Comparison of ENCODE assay signal across 20 cellular contexts in genomic region chr2:19367346-19367745, GRCh38. TPM values are rescaled to one million over a fixed set of nuclear protein-coding genes. Genes with fewer than 3 reads are reported as not detected.
"Had no signal": no experiment of that assay in that cellular context is flagged by ENCODE, and none has a peak within 500 bp of the region (broad histone marks: within the 10 kb centered on the region; RNA-seq: fewer than 3 reads in every experiment).

No MANE protein-coding gene starts in this region.

- H3K27me3 ChIP-seq: brain microvascular endothelial cell, thyroid gland had no signal

- H3K27ac ChIP-seq: brain microvascular endothelial cell, coronary artery, heart right ventricle, left lung, thyroid gland had no signal

- H3K4me3 ChIP-seq: coronary artery, heart right ventricle, left lung, thyroid gland had no signal

- H3K9me3 ChIP-seq: heart right ventricle, left lung, thyroid gland had no signal

- ATAC-seq: activated CD8-positive, alpha-beta T cell treated with anti-CD3 and anti-CD28 coated beads for 36 hours; activated naive CD8-positive, alpha-beta T cell treated with anti-CD3 and anti-CD28 coated beads, Interleukin-2, amount 50 U/mL, for 24 hours; heart right ventricle; left lung had no signal

- DNase-seq: activated B cell treated with CpG ODN at 0.5 μM for 24 hours; activated CD4-positive, alpha-beta T cell treated with anti-CD3 and anti-CD28 coated beads for 48 hours; activated CD8-positive, alpha-beta T cell treated with anti-CD3 and anti-CD28 coated beads for 36 hours; activated naive CD4-positive, alpha-beta T cell treated with anti-CD3 and anti-CD28 coated beads for 36 hours; activated naive CD8-positive, alpha-beta T cell treated with anti-CD3 and anti-CD28 coated beads, Interleukin-2, amount 50 U/mL, for 24 hours; activated T-cell treated with anti-CD3 and anti-CD28 coated beads, Interleukin-2, amount 50 U/mL, for 1 hour; aorta; brain microvascular endothelial cell; heart right ventricle; left lung; midbrain; nephron progenitor cell; nucleus accumbens; posterior cingulate gyrus; retina; stimulated activated CD4-positive, alpha-beta T cell treated with anti-CD3 and anti-CD28 coated beads, Interleukin-2, amount 100 ng/mL, for 24 hours; stimulated activated naive CD4-positive, alpha-beta T cell treated with Interleukin-2 at 50 U/mL for 16 hours; thyroid gland had no signal

- H3K36me3 ChIP-seq: brain microvascular endothelial cell, heart right ventricle, left lung, thyroid gland had no signal

RNA-seq across cellular contexts. Expression of gene OSR1, which starts 8.9 kb away (rescaled TPM):
- total RNA-seq: activated B cell treated with CpG ODN at 0.5 μM for 24 hours; activated CD8-positive, alpha-beta T cell treated with anti-CD3 and anti-CD28 coated beads for 36 hours; activated naive CD4-positive, alpha-beta T cell treated with anti-CD3 and anti-CD28 coated beads for 36 hours; epithelial cell of proximal tubule had no signal
